Comparison of ENCODE assay signal across 1 cellular context in genomic region chrX:14630724-14631123, GRCh38.
TF ChIP-seq lines count a peak whose summit lies in the region.

No MANE protein-coding gene starts in this region.

TF ChIP-seq in HepG2, 621 proteins besides CTCF, POLR2A, EP300 and RAD21 (continued from another document):
- TF ChIP-seq THRA (CRISPR knock-in tag; IDR thresholded peaks at IDR 0.05; ENCODE audit: borderline replicate concordance): no peak
- no peak for TF ChIP-seq TCF7L2 (IDR thresholded peaks at IDR 0.05; ENCODE audit: low read depth, low read length)
- TF ChIP-seq ATF2 (CRISPR knock-in tag; IDR thresholded peaks at IDR 0.05): no peak
- no peak for TF ChIP-seq ZNF280D (CRISPR knock-in tag; IDR thresholded peaks at IDR 0.05)
- TF ChIP-seq ZHX1 (CRISPR knock-in tag; IDR thresholded peaks at IDR 0.05; ENCODE audit: low read depth): no peak
- TF ChIP-seq REPIN1 (CRISPR knock-in tag; IDR thresholded peaks at IDR 0.05; ENCODE audit: borderline replicate concordance, low read depth): no peak
- no peak for TF ChIP-seq ZSCAN12 (CRISPR knock-in tag; IDR thresholded peaks at IDR 0.05)
- no peak for TF ChIP-seq MNT (IDR thresholded peaks at IDR 0.05)
- no peak for TF ChIP-seq DZIP1 (CRISPR knock-in tag; IDR thresholded peaks at IDR 0.05)
